34 cellular contexts compared by ENCODE assay signal in genomic region chr9:75391497-75391896, GRCh38.
"Had no signal": no experiment of that assay in that cellular context is flagged by ENCODE, and none has a peak within 500 bp of the region (broad histone marks: within the 10 kb centered on the region; RNA-seq: fewer than 3 reads in every experiment).

No MANE protein-coding gene starts in this region.

- H3K9ac ChIP-seq: KMS-11 had no signal

- H3K36me3 ChIP-seq: MG63 had no signal

- DNase-seq: Karpas-422, Kasumi-1, KG1, MG63, MM.1S, MV-4-11, NCI-H1048, NCI-H1092, NCI-H1092 treated with DMSO at 0.1 percent for 48 hours, NCI-H1105, NCI-H1105 treated with DMSO at 0.1 percent for 48 hours, NCI-H1417, NCI-H1417 treated with DMSO at 0.1 percent for 48 hours, NCI-H1436, NCI-H1436 treated with DMSO at 0.1 percent for 48 hours, NCI-H146, NCI-H1694, NCI-H1694 treated with DMSO at 0.1 percent for 48 hours, NCI-H187, NCI-H187 treated with DMSO at 0.1 percent for 48 hours, NCI-H1930, NCI-H2029, NCI-H2029 treated with DMSO at 0.1 percent for 48 hours, NCI-H2081, NCI-H2081 treated with DMSO at 0.1 percent for 48 hours, NCI-H2107, NCI-H2171, NCI-H2171 treated with DMSO at 0.1 percent for 48 hours, NCI-H2227 treated with DMSO at 0.1 percent for 48 hours, NCI-H226, NCI-H345, NCI-H446, NCI-H446 treated with DMSO at 0.1 percent for 48 hours had no signal

- H3K4me3 ChIP-seq: MG63 had no signal

- H3K27ac ChIP-seq: KMS-11 had no signal

- H3K27me3 ChIP-seq: MG63 had no signal

- H3K9me3 ChIP-seq: MG63 had no signal
